ENCODE assay signal across 15 cellular contexts in genomic region chr2:180722551-180723239, GRCh38.
A peak's percentile ranks its signal among the peaks of the same experiment; 100 is the strongest.
DNase-seq lines count a peak whose midpoint lies in the region; ATAC-seq and TF ChIP-seq lines count a peak whose summit lies in the region.
"Had no signal": no experiment of that assay in that cellular context is flagged by ENCODE, and none has a peak within 500 bp of the region (broad histone marks: within the 10 kb centered on the region; RNA-seq: fewer than 3 reads in every experiment).

No MANE protein-coding gene starts in this region.

- DNase-seq in DMS 273 treated with DMSO at 0.1 percent for 48 hours (lab: John Stamatoyannopoulos, UW) (peak; percentile 43), NCI-H226 (peak; percentile 60), choroid plexus epithelial cell (ENCODE audit: low read depth) (peak; percentile 57), skeletal muscle cell (ENCODE audit: low read depth) (peak; percentile 75), NCI-H128 (lab: John Stamatoyannopoulos, UW; ENCODE audit: unreplicated experiment) (no peak)
- no peak for DNase-seq in activated CD4-positive, alpha-beta T cell treated with anti-CD3 and anti-CD28 coated beads for 4 hours
- DNase-seq: lower lobe of right lung; NCI-H2107; retina; stimulated activated CD4-positive, alpha-beta T cell treated with anti-CD3 and anti-CD28 coated beads, Interleukin-2, amount 100 ng/mL, for 24 hours; upper lobe of right lung had no signal

- H3K4me3 ChIP-seq in choroid plexus epithelial cell (ENCODE audit: low read depth, low read length), result no peak overlapping the region
- H3K4me3 ChIP-seq in skeletal muscle cell (ENCODE audit: low read depth, low read length), result no peak overlapping the region
- H3K4me3 ChIP-seq: HAP-1, lower lobe of right lung, upper lobe of right lung had no signal

- no peak for TF ChIP-seq CTCF in choroid plexus epithelial cell (conservative IDR thresholded peaks at IDR 0.05; ENCODE audit: low read depth, low read length)

- no peak for ATAC-seq in HG02885 (IDR thresholded peaks at IDR 0.05; ENCODE audit: poor library complexity, unreplicated experiment)
- ATAC-seq: activated naive CD4-positive, alpha-beta T cell treated with anti-CD3 and anti-CD28 coated beads, Interleukin-2, amount 50 U/mL, for 72 hours; lower lobe of right lung; upper lobe of right lung; WTC11 had no signal

Comparison
In these comparisons a context has a peak if more than half of its experiments do, and no peak if none do; other contexts are left out.
1. DNase-seq: peak in DMS 273 treated with DMSO at 0.1 percent for 48 hours (single experiment), NCI-H226 (single experiment), choroid plexus epithelial cell (single experiment) and skeletal muscle cell (single experiment); none in NCI-H128 (single experiment) and activated CD4-positive, alpha-beta T cell treated with anti-CD3 and anti-CD28 coated beads for 4 hours (0 of 2).